8 cellular contexts compared by ENCODE assay signal in genomic region chr1:202349263-202349928, GRCh38. TPM values are rescaled to one million over a fixed set of nuclear protein-coding genes. Genes with fewer than 3 reads are reported as not detected.
A peak's percentile ranks its signal among the peaks of the same experiment; 100 is the strongest.
DNase-seq lines count a peak whose midpoint lies in the region; ATAC-seq and TF ChIP-seq lines count a peak whose summit lies in the region.

No MANE protein-coding gene starts in this region.

- H3K27me3 ChIP-seq in Peyer's patch = no peaks in the 10 kb centered on the region

- CTCF ChIA-PET in HEK293 (lab: Yijun Ruan, JAX) = interaction anchor here (0.6 kb wide), 1 partner anchor 27 kb away, joined by 3 read pairs; no protein-coding TSS in a partner anchor

- DNase-seq in CD1c-positive myeloid dendritic cell (ENCODE audit: extremely low spot score) (peak; percentile 79), Peyer's patch (no peak), cerebellum (ENCODE audit: low spot score) (peak; percentile 23), left lobe of liver (ENCODE audit: low spot score) (no peak), stromal cell of bone marrow (ENCODE audit: low read depth) (peak; percentile 62), germinal center (ENCODE audit: low spot score) (no peak), cerebellar nuclear complex (lab: John Stamatoyannopoulos, UW) (no peak)

- H3K27ac ChIP-seq in HEK293 (ENCODE audit: extremely low read depth, low read depth, low read length) (peak overlapping the region; percentile 73; the same call in 1 of the 2 replicates), Peyer's patch (peak overlapping the region; percentile 81 to 92 (median 85))

- peak overlapping the region; percentile 99 for H3K4me3 ChIP-seq in HEK293 (ENCODE audit: low read depth, low read length)
- peak overlapping the region; percentile 70 to 97 (median 83) for H3K4me3 ChIP-seq in Peyer's patch

- ATAC-seq in left lobe of liver = peak; percentile 35

- H3K4me1 ChIP-seq in HEK293 (ENCODE audit: control insufficient read depth, insufficient read depth, low read length) (0 out of 2 replicates have a peak, but pooled peaks cover 4% of the 10 kb centered on the region), Peyer's patch (peaks cover 0 to 7% (median 2%) of the 10 kb centered on the region in 4 donors)

- POLR2A ChIA-PET in HEK293 (lab: Yijun Ruan, JAX) = interaction anchor here (1.5 kb wide), 1 partner anchor 8 kb away, joined by 9 read pairs; the partner anchor contains the start of gene UBE2T

- TF ChIP-seq CTCF in HEK293 (tag by site-specific recombination; IDR thresholded peaks at IDR 0.05) (no peak), Peyer's patch (IDR thresholded peaks at IDR 0.05) (no peak)

- no peaks in the 10 kb centered on the region for H3K36me3 ChIP-seq in HEK293 (ENCODE audit: control insufficient read depth in 2 of 2, insufficient read depth in 1 of 2, low read length in 2 of 2)
- H3K36me3 ChIP-seq in Peyer's patch = no peaks in the 10 kb centered on the region

- no peak for TF ChIP-seq POLR2A in Peyer's patch (IDR thresholded peaks at IDR 0.05)

- H3K9me3 ChIP-seq in HEK293 (ENCODE audit: control insufficient read depth, insufficient read depth, low read depth, low read length) (no peaks in the 10 kb centered on the region), Peyer's patch (no peaks in the 10 kb centered on the region)

TF ChIP-seq in HEK293, 187 proteins besides CTCF, POLR2A, EP300 and RAD21:
- TF ChIP-seq YY1 (tag by site-specific recombination; IDR thresholded peaks at IDR 0.05) (no peak), PRDM4 (tag by site-specific recombination; IDR thresholded peaks at IDR 0.05) (no peak), ZNF549 (tag by site-specific recombination; IDR thresholded peaks at IDR 0.05) (no peak), BCL11A (tag by site-specific recombination; IDR thresholded peaks at IDR 0.05; ENCODE audit: low read depth) (0 out of 2 replicates have a peak, but pooled peaks have one; percentile 0), ZNF366 (tag by site-specific recombination; conservative IDR thresholded peaks at IDR 0.05) (no peak), ZNF768 (tag by site-specific recombination; IDR thresholded peaks at IDR 0.05) (no peak), ZNF155 (tag by site-specific recombination; IDR thresholded peaks at IDR 0.05) (no peak), INSM2 (tag by site-specific recombination; IDR thresholded peaks at IDR 0.05) (no peak), ZXDB (tag by site-specific recombination; IDR thresholded peaks at IDR 0.05) (no peak), ZNF26 (tag by site-specific recombination; IDR thresholded peaks at IDR 0.05) (no peak), ZBTB21 (tag by site-specific recombination; IDR thresholded peaks at IDR 0.05) (no peak), ZBTB17 (tag by site-specific recombination; IDR thresholded peaks at IDR 0.05) (peak; percentile 3; the same call in 1 of the 2 replicates)

RNA-seq across cellular contexts. Expression of gene PPP1R12B, which starts 0.9 kb away (rescaled TPM):
- total RNA-seq in Peyer's patch (100 to 1,000 TPM in 2 of 4 donors, 10 to 100 TPM in 2; 33.1 to 131 (median 90.8) TPM), cerebellum (56.8 TPM), left lobe of liver (14.6 TPM)

RNA-seq across cellular contexts. Expression of gene UBE2T, which starts 7.7 kb away (rescaled TPM):
- total RNA-seq in Peyer's patch (10 to 100 TPM in 1 of 4 donors, 1 to 10 TPM in 3; 2.0 to 13.2 (median 3.4) TPM), cerebellum (20.1 TPM), left lobe of liver (1.1 TPM)

Comparison
In these comparisons a context has a peak if more than half of its experiments do, and no peak if none do; other contexts are left out.
1. DNase-seq: peak in CD1c-positive myeloid dendritic cell (single experiment), cerebellum (single experiment) and stromal cell of bone marrow (single experiment); none in Peyer's patch (0 of 3), left lobe of liver (single experiment), germinal center (single experiment) and cerebellar nuclear complex (0 of 2).